ENCODE assay signal across 2 cellular contexts in the genomic region with DNA sequence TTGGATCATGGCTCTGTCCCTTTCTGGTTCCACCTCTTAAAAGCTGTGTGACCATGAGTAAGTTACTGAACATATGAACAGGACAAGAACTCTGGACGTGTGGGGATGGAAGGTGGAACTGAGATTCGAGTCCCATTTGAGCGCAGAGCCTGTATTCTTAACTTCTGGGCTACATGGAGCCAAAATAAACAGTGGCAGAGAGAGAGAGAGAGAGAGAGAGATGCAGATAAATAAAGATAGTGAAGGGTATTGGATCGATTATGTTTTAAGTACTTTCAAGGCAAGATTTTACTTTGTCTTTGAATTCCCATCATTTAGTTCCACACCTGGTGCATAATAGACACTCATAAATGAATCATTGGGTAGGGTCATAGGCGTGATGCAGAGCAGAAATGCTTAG.
TF ChIP-seq lines count a peak whose summit lies in the region.

No MANE protein-coding gene starts in this region.

TF ChIP-seq in WTC11, 78 proteins besides CTCF, POLR2A, EP300 and RAD21 (continues in another document):
- TF ChIP-seq PRDM15 (CRISPR knock-in tag; IDR thresholded peaks at IDR 0.05) (no peak), HMGXB4 (CRISPR knock-in tag; IDR thresholded peaks at IDR 0.05) (no peak), ATF1 (CRISPR knock-in tag; IDR thresholded peaks at IDR 0.05) (no peak), SMAD4 (CRISPR knock-in tag; IDR thresholded peaks at IDR 0.05) (no peak), CDX4 (CRISPR knock-in tag; IDR thresholded peaks at IDR 0.05; ENCODE audit: borderline replicate concordance) (no peak), USF2 (CRISPR knock-in tag; IDR thresholded peaks at IDR 0.05) (no peak), ZNF416 (CRISPR knock-in tag; IDR thresholded peaks at IDR 0.05) (no peak), FOXP1 (CRISPR knock-in tag; IDR thresholded peaks at IDR 0.05; ENCODE audit: borderline replicate concordance) (no peak), GTF2I (CRISPR knock-in tag; conservative IDR thresholded peaks at IDR 0.05) (no peak), FOXK1 (CRISPR knock-in tag; IDR thresholded peaks at IDR 0.05) (no peak), ZNF219 (CRISPR knock-in tag; IDR thresholded peaks at IDR 0.05; ENCODE audit: borderline replicate concordance) (no peak)
- TF ChIP-seq, protein P1, sequence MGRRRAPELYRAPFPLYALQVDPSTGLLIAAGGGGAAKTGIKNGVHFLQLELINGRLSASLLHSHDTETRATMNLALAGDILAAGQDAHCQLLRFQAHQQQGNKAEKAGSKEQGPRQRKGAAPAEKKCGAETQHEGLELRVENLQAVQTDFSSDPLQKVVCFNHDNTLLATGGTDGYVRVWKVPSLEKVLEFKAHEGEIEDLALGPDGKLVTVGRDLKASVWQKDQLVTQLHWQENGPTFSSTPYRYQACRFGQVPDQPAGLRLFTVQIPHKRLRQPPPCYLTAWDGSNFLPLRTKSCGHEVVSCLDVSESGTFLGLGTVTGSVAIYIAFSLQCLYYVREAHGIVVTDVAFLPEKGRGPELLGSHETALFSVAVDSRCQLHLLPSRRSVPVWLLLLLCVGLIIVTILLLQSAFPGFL (CRISPR knock-in tag; IDR thresholded peaks at IDR 0.05; ENCODE audit: borderline replicate concordance), result no peak

TF ChIP-seq in SK-N-SH, 30 proteins besides CTCF, POLR2A, EP300 and RAD21 (continued from another document):
- TF ChIP-seq, protein P2, sequence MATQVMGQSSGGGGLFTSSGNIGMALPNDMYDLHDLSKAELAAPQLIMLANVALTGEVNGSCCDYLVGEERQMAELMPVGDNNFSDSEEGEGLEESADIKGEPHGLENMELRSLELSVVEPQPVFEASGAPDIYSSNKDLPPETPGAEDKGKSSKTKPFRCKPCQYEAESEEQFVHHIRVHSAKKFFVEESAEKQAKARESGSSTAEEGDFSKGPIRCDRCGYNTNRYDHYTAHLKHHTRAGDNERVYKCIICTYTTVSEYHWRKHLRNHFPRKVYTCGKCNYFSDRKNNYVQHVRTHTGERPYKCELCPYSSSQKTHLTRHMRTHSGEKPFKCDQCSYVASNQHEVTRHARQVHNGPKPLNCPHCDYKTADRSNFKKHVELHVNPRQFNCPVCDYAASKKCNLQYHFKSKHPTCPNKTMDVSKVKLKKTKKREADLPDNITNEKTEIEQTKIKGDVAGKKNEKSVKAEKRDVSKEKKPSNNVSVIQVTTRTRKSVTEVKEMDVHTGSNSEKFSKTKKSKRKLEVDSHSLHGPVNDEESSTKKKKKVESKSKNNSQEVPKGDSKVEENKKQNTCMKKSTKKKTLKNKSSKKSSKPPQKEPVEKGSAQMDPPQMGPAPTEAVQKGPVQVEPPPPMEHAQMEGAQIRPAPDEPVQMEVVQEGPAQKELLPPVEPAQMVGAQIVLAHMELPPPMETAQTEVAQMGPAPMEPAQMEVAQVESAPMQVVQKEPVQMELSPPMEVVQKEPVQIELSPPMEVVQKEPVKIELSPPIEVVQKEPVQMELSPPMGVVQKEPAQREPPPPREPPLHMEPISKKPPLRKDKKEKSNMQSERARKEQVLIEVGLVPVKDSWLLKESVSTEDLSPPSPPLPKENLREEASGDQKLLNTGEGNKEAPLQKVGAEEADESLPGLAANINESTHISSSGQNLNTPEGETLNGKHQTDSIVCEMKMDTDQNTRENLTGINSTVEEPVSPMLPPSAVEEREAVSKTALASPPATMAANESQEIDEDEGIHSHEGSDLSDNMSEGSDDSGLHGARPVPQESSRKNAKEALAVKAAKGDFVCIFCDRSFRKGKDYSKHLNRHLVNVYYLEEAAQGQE (IDR thresholded peaks at IDR 0.05; ENCODE audit: low read depth, low read length), result no peak
TF ChIP-seq in SK-N-SH: peak in this region for 0.
